ENCODE assay signal across 9 cellular contexts in the genomic region with DNA sequence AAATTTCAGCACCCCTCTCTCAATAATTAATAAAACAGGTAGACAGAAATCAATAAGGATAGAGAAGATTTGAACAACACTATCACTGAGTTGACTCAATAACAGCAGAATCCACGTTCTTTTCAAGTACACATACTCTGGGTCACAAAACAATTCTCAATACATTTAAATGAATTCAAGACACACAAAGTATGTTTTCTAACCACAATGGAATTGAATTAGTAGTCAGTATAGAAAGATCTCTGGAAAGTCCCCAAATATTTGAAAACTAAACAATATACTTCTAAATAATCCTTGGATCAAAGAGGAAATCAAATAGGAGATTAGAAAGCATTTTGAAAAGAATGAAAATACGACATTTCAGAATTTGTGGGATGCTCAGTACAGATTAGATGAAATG.
"Had no signal": no experiment of that assay in that cellular context is flagged by ENCODE, and none has a peak within 500 bp of the region (broad histone marks: within the 10 kb centered on the region; RNA-seq: fewer than 3 reads in every experiment).

No MANE protein-coding gene starts in this region.

- DNase-seq: GM23248, GOT3, H7, HFFc6 had no signal

- H3K4me3 ChIP-seq: GM23248, HAP-1, K562 had no signal

- H3K4me3 Mint-ChIP-seq: HFFc6 had no signal

- H3K9me3 ChIP-seq: HAP-1 had no signal

- H3K27ac ChIP-seq: GM23248, HL-60 had no signal

- H3K4me1 ChIP-seq: HAP-1 had no signal

- FAIRE-seq: HepG2, K562 had no signal

- H3K9ac ChIP-seq: GM23248 had no signal

- H2AFZ ChIP-seq: GM23248 had no signal

- H3K36me3 ChIP-seq: HAP-1 had no signal

- ATAC-seq: HCT116, HepG2, K562 had no signal

- H3K27ac Mint-ChIP-seq: HFFc6 had no signal

- H3K9me3 Mint-ChIP-seq: HFFc6 had no signal
